ENCODE assay signal across 12 cellular contexts in the genomic region with DNA sequence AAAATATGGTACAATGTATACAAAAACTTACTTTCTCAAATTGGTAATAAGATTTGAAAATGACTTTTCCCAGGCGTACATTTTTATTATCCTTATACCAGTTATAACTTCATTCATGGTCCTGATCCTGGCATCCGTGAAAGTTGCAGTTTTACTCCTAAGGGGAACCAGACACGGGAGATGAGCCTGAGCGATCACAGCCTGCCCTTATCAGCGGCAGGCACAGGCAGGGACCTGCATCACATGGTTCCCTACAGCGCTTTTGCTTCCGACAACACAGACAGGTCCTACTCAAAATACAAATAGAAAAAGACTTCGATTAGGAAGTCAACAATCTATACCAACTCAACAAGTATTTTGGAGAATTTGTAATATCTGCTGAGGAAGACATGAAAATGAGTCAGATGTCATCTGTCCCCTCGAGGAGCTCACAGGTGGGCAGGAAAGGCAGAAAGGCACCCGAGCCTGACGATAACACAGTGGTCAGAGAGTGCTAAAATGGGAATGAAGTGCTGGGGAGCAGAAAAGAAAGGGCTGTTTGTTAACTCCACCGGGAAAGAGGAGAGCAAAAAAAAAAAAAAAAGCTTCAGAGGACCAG.
DNase-seq lines count a peak whose midpoint lies in the region; ATAC-seq lines count a peak whose summit lies in the region.
"Had no signal": no experiment of that assay in that cellular context is flagged by ENCODE, and none has a peak within 500 bp of the region (broad histone marks: within the 10 kb centered on the region; RNA-seq: fewer than 3 reads in every experiment).

No MANE protein-coding gene starts in this region.

- H3K27ac ChIP-seq in BLaER1 = peak overlapping the region; percentile 53; the same call in 1 of the 2 replicates
- H3K27ac ChIP-seq: A549, upper lobe of left lung had no signal

- ATAC-seq in GM19328 (IDR thresholded peaks at IDR 0.05; ENCODE audit: unreplicated experiment) (peak; percentile 80), HG02840 (IDR thresholded peaks at IDR 0.05; ENCODE audit: low FRiP score, unreplicated experiment) (peak; percentile 52), Right ventricle myocardium superior (ENCODE audit: poor library complexity) (no peak)
- ATAC-seq: A549; activated CD8-positive, alpha-beta T cell treated with anti-CD3 and anti-CD28 coated beads for 36 hours had no signal

- peak overlapping the region; percentile 46 for H3K4me3 ChIP-seq in BLaER1
- H3K4me3 ChIP-seq: A549, upper lobe of left lung had no signal

- H4K20me1 ChIP-seq in BLaER1 = no peaks in the 10 kb centered on the region

- H3K36me3 Mint-ChIP-seq in IgD-negative memory B cell = peaks cover 9% of the 10 kb centered on the region
- H3K36me3 Mint-ChIP-seq in activated naive CD8-positive, alpha-beta T cell treated with anti-CD3 and anti-CD28 coated beads for 36 hours = peaks cover 22% of the 10 kb centered on the region

- DNase-seq in Right ventricle myocardium superior (no peak), HT-29 (ENCODE audit: low spot score) (no peak)
- DNase-seq in activated naive CD8-positive, alpha-beta T cell treated with anti-CD3 and anti-CD28 coated beads for 36 hours = no peak
- DNase-seq in effector CD8-positive, alpha-beta T cell (lab: John Stamatoyannopoulos, UW) = no peak
- DNase-seq: activated CD8-positive, alpha-beta T cell treated with anti-CD3 and anti-CD28 coated beads for 36 hours; NCI-H187 treated with DMSO at 0.1 percent for 48 hours; upper lobe of left lung had no signal

- H3K27me3 ChIP-seq in BLaER1 = no peaks in the 10 kb centered on the region
- H3K27me3 ChIP-seq: upper lobe of left lung had no signal

- H3K9ac ChIP-seq in BLaER1 = peak overlapping the region; percentile 55; the same call in 1 of the 2 replicates

- peaks cover 52% of the 10 kb centered on the region for H3K36me3 ChIP-seq in BLaER1

- peak overlapping the region in 3 of 4 donors; percentile 38 to 74 (median 61) for H3K4me3 Mint-ChIP-seq in IgD-negative memory B cell
- no peak overlapping the region for H3K4me3 Mint-ChIP-seq in activated naive CD8-positive, alpha-beta T cell treated with anti-CD3 and anti-CD28 coated beads for 36 hours
- H3K4me3 Mint-ChIP-seq: activated CD8-positive, alpha-beta T cell treated with anti-CD3 and anti-CD28 coated beads for 36 hours had no signal

- no peaks in the 10 kb centered on the region for H3K9me3 Mint-ChIP-seq in IgD-negative memory B cell
- no peaks in the 10 kb centered on the region for H3K9me3 Mint-ChIP-seq in activated naive CD8-positive, alpha-beta T cell treated with anti-CD3 and anti-CD28 coated beads for 36 hours
- H3K9me3 Mint-ChIP-seq: activated CD8-positive, alpha-beta T cell treated with anti-CD3 and anti-CD28 coated beads for 36 hours had no signal

- H3K4me2 ChIP-seq in BLaER1 = peak overlapping the region; percentile 89
- H3K4me2 ChIP-seq: A549 had no signal

- peaks cover 32% of the 10 kb centered on the region for H3K4me1 ChIP-seq in BLaER1
- H3K4me1 ChIP-seq: A549, upper lobe of left lung had no signal

- peaks cover 9 to 16% (median 12%) of the 10 kb centered on the region in 3 donors for H3K4me1 Mint-ChIP-seq in IgD-negative memory B cell
- no peaks in the 10 kb centered on the region for H3K4me1 Mint-ChIP-seq in activated naive CD8-positive, alpha-beta T cell treated with anti-CD3 and anti-CD28 coated beads for 36 hours

- intact Hi-C loops in Right ventricle myocardium superior (cut with DNase I) = no loop called here

- H3K27me3 Mint-ChIP-seq in IgD-negative memory B cell = no peaks in the 10 kb centered on the region
- no peaks in the 10 kb centered on the region for H3K27me3 Mint-ChIP-seq in activated naive CD8-positive, alpha-beta T cell treated with anti-CD3 and anti-CD28 coated beads for 36 hours
- H3K27me3 Mint-ChIP-seq: activated CD8-positive, alpha-beta T cell treated with anti-CD3 and anti-CD28 coated beads for 36 hours had no signal

- H3K9me3 ChIP-seq in BLaER1 = no peaks in the 10 kb centered on the region
- H3K9me3 ChIP-seq: A549, upper lobe of left lung had no signal

- H3K27ac Mint-ChIP-seq in IgD-negative memory B cell = peak overlapping the region in 2 of 3 donors; percentile 11 to 18
- no peak overlapping the region for H3K27ac Mint-ChIP-seq in activated naive CD8-positive, alpha-beta T cell treated with anti-CD3 and anti-CD28 coated beads for 36 hours
- H3K27ac Mint-ChIP-seq: activated CD8-positive, alpha-beta T cell treated with anti-CD3 and anti-CD28 coated beads for 36 hours had no signal
